In the genomic region with DNA sequence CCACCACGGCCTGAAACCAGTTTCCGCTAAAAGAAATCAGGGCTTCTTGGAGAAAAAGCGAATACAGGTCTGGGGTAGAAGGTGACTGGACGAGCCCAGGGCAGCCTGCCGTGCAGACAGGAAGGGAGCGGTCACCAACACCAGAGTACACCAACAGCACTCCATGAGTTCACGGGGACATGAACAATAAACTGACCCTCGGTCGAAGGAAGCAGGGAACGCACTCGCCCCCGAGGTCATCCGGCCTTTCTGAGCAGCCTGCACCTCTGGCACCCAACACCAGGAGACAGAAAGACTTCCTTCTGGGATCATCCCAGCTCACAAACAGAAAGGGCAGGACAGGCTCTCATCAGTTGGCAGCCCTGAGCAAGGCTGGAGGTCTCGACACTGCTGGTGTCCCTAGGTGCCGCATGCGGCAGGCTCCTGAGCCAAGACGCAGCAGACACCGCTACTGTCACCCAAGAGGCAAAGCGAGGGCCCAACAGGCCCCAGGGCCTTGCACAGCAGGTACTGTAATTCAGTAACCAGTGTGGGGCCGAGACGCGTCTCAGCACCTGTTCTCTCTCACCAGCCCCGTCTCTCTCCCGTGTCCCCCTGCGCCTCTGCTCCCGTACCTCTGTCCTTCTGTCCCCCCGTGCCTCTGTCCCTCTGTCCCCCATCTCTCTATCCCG, we compare ENCODE assay signal across 22 cellular contexts. TPM values are rescaled to one million over a fixed set of nuclear protein-coding genes. Genes with fewer than 3 reads are reported as not detected.
DNase-seq lines count a peak whose midpoint lies in the region; ATAC-seq and TF ChIP-seq lines count a peak whose summit lies in the region.
"Had no signal": no experiment of that assay in that cellular context is flagged by ENCODE, and none has a peak within 500 bp of the region (broad histone marks: within the 10 kb centered on the region; RNA-seq: fewer than 3 reads in every experiment).

No MANE protein-coding gene starts in this region.

- ATAC-seq in GM23338 = peak; percentile 13; the same call in 2 of the 3 replicates
- ATAC-seq in esophagus mucosa = peak; percentile 65
- ATAC-seq in GM19023 (IDR thresholded peaks at IDR 0.05; ENCODE audit: unreplicated experiment) = no peak
- ATAC-seq: effector memory CD8-positive, alpha-beta T cell; Panc1 had no signal

- no peak overlapping the region for H3K4me2 ChIP-seq in GM23338

- H3K36me3 ChIP-seq in GM23338 (ENCODE audit: insufficient read depth) (peaks cover 31% of the 10 kb centered on the region), liver (ENCODE audit: control insufficient read depth in 4 of 4, insufficient read depth in 3 of 4, low read depth in 1 of 4, low read length in 3 of 4) (peaks cover 3 to 16% (median 9%) of the 10 kb centered on the region in 4 donors), skeletal muscle tissue (ENCODE audit: control insufficient read depth in 3 of 3, insufficient read depth in 3 of 3, low read length in 3 of 3) (peaks cover 34 to 36% (median 34%) of the 10 kb centered on the region in 3 donors)
- peaks cover 3% of the 10 kb centered on the region for H3K36me3 ChIP-seq in effector memory CD4-positive, alpha-beta T cell (ENCODE audit: control insufficient read depth, insufficient read depth, low read length)

- H3K9me3 Mint-ChIP-seq in GM23338 = no peaks in the 10 kb centered on the region
- H3K9me3 Mint-ChIP-seq: activated CD4-positive, alpha-beta memory T cell treated with anti-CD3 and anti-CD28 coated beads, Interleukin-2, amount 10 ng/mL, durations not matched to agents 7 days and 5 days; brain; effector memory CD8-positive, alpha-beta T cell; stimulated activated naive CD8-positive, alpha-beta T cell treated with anti-CD3 and anti-CD28 coated beads, Interleukin-15, amount 100 ng/mL, for 72 hours had no signal

- no peak overlapping the region for H3K9ac ChIP-seq in liver (ENCODE audit: low read depth in 1 of 2, low read length in 2 of 2)
- peak overlapping the region in 1 of 3 donors; percentile 33 for H3K9ac ChIP-seq in skeletal muscle tissue (ENCODE audit: low read depth in 1 of 3, low read length in 3 of 3)

- TF ChIP-seq CTCF in GM23338 (conservative IDR thresholded peaks at IDR 0.05; ENCODE audit: low read depth in 2 of 2) = no peak
- peak; percentile 10 for TF ChIP-seq CTCF in liver (IDR thresholded peaks at IDR 0.05; ENCODE audit: low read depth, low read length, missing input control)

- no peaks in the 10 kb centered on the region for H3K9me3 ChIP-seq in liver (ENCODE audit: control insufficient read depth in 4 of 4, low read length in 3 of 4)
- H3K9me3 ChIP-seq in skeletal muscle tissue (ENCODE audit: control insufficient read depth in 3 of 3, low read length in 3 of 3) = no peaks in the 10 kb centered on the region
- H3K9me3 ChIP-seq in effector memory CD4-positive, alpha-beta T cell (ENCODE audit: control insufficient read depth, low read length) = no peaks in the 10 kb centered on the region
- H3K9me3 ChIP-seq: tibial nerve had no signal

- TF ChIP-seq RAD21 in liver (IDR thresholded peaks at IDR 0.05) = no peak

- peaks cover 18% of the 10 kb centered on the region for H3K4me1 Mint-ChIP-seq in GM23338
- H3K4me1 Mint-ChIP-seq: activated CD4-positive, alpha-beta memory T cell treated with anti-CD3 and anti-CD28 coated beads, Interleukin-2, amount 10 ng/mL, durations not matched to agents 7 days and 5 days; B cell had no signal

- no peaks in the 10 kb centered on the region for H3K27me3 ChIP-seq in GM23338 (ENCODE audit: insufficient read depth)
- no peaks in the 10 kb centered on the region for H3K27me3 ChIP-seq in liver (ENCODE audit: control insufficient read depth in 4 of 4, insufficient read depth in 4 of 4, low read length in 3 of 4)
- H3K27me3 ChIP-seq in skeletal muscle tissue (ENCODE audit: control insufficient read depth in 3 of 3, insufficient read depth in 3 of 3, low read length in 3 of 3) = no peaks in the 10 kb centered on the region
- H3K27me3 ChIP-seq in effector memory CD4-positive, alpha-beta T cell (replicated peaks; ENCODE audit: control insufficient read depth, insufficient read depth, low read length, poor library complexity, severe bottlenecking) = no peaks in the 10 kb centered on the region
- H3K27me3 ChIP-seq: tibial nerve had no signal

- WGBS in liver = 90% methylated on average over 28 of the region's 28 CpGs

- H3K27ac Mint-ChIP-seq in GM23338 = peak overlapping the region; percentile 57
- H3K27ac Mint-ChIP-seq: activated CD4-positive, alpha-beta memory T cell treated with anti-CD3 and anti-CD28 coated beads, Interleukin-2, amount 10 ng/mL, durations not matched to agents 7 days and 5 days; B cell; effector memory CD8-positive, alpha-beta T cell; stimulated activated naive CD8-positive, alpha-beta T cell treated with anti-CD3 and anti-CD28 coated beads, Interleukin-15, amount 100 ng/mL, for 72 hours had no signal

- H3K4me3 Mint-ChIP-seq in GM23338 = no peak overlapping the region
- H3K4me3 Mint-ChIP-seq: activated CD4-positive, alpha-beta memory T cell treated with anti-CD3 and anti-CD28 coated beads, Interleukin-2, amount 10 ng/mL, durations not matched to agents 7 days and 5 days; B cell; brain; effector memory CD8-positive, alpha-beta T cell; stimulated activated naive CD8-positive, alpha-beta T cell treated with anti-CD3 and anti-CD28 coated beads, Interleukin-15, amount 100 ng/mL, for 72 hours had no signal

- H3K79me2 ChIP-seq in GM23338 (replicated peaks; ENCODE audit: insufficient read depth) = peaks cover 54% of the 10 kb centered on the region

- peaks cover 11% of the 10 kb centered on the region; the same call in 1 of the 2 replicates for H3F3A ChIP-seq in GM23338 (replicated peaks; ENCODE audit: low read depth)

- peaks cover 12% of the 10 kb centered on the region for H3K4me1 ChIP-seq in GM23338 (ENCODE audit: insufficient read depth)
- no peaks in the 10 kb centered on the region for H3K4me1 ChIP-seq in liver (ENCODE audit: control insufficient read depth in 4 of 4, insufficient read depth in 4 of 4, low read length in 3 of 4)
- no peaks in the 10 kb centered on the region for H3K4me1 ChIP-seq in skeletal muscle tissue (ENCODE audit: control insufficient read depth in 3 of 3, insufficient read depth in 3 of 3, low read length in 3 of 3)
- no peaks in the 10 kb centered on the region for H3K4me1 ChIP-seq in effector memory CD4-positive, alpha-beta T cell (ENCODE audit: control insufficient read depth, insufficient read depth, low read length, poor library complexity, severe bottlenecking)
- H3K4me1 ChIP-seq: tibial nerve had no signal

- peaks cover 9% of the 10 kb centered on the region for H3K27me3 Mint-ChIP-seq in GM23338 (ENCODE audit: insufficient read depth, low read depth, poor library complexity)
- H3K27me3 Mint-ChIP-seq: activated CD4-positive, alpha-beta memory T cell treated with anti-CD3 and anti-CD28 coated beads, Interleukin-2, amount 10 ng/mL, durations not matched to agents 7 days and 5 days; B cell; brain; effector memory CD8-positive, alpha-beta T cell; stimulated activated naive CD8-positive, alpha-beta T cell treated with anti-CD3 and anti-CD28 coated beads, Interleukin-15, amount 100 ng/mL, for 72 hours had no signal

- in situ Hi-C loops in G401 (cut with HindIII; ENCODE audit: low sequenced_read_pairs) = no loop called here

- H3K4me3 ChIP-seq in GM23338 = no peak overlapping the region
- no peak overlapping the region for H3K4me3 ChIP-seq in liver (ENCODE audit: low read depth in 1 of 3, low read length in 3 of 3)
- peak overlapping the region in 2 of 3 donors; percentile 31 to 45 for H3K4me3 ChIP-seq in skeletal muscle tissue (ENCODE audit: low read length in 3 of 3)
- no peak overlapping the region for H3K4me3 ChIP-seq in effector memory CD4-positive, alpha-beta T cell (ENCODE audit: insufficient read depth, low read depth, low read length, poor library complexity, severe bottlenecking)
- H3K4me3 ChIP-seq: tibial nerve had no signal

- H3K36me3 Mint-ChIP-seq in GM23338 (ENCODE audit: low read depth) = peaks cover 57% of the 10 kb centered on the region

- peaks cover 17% of the 10 kb centered on the region; the same call in 1 of the 2 replicates for H4K20me1 ChIP-seq in GM23338 (replicated peaks; ENCODE audit: insufficient read depth)

- H2AFZ ChIP-seq in GM23338 = no peak overlapping the region

- no peaks in the 10 kb centered on the region for H3K9me2 ChIP-seq in GM23338 (ENCODE audit: insufficient read depth)

- DNase-seq in GM23338 (ENCODE audit: low spot score) (no peak), G401 (ENCODE audit: low spot score) (no peak), kidney glomerular epithelial cell (lab: John Stamatoyannopoulos, UW) (no peak)
- DNase-seq in effector memory CD4-positive, alpha-beta T cell = no peak
- DNase-seq: activated CD4-positive, alpha-beta memory T cell treated with anti-CD3 and anti-CD28 coated beads, Interleukin-2, amount 10 ng/mL, durations not matched to agents 7 days and 5 days; activated gamma-delta T cell; effector memory CD8-positive, alpha-beta T cell; GF-D8; GOT3; kidney; NCI-H146; NCI-H524 treated with DMSO at 0.1 percent for 48 hours; stimulated activated CD4-positive, alpha-beta T cell treated with anti-CD3 and anti-CD28 coated beads, Interleukin-15, amount 100 ng/mL, for 24 hours; stimulated activated naive CD8-positive, alpha-beta T cell treated with anti-CD3 and anti-CD28 coated beads, Interleukin-15, amount 100 ng/mL, for 72 hours had no signal

- no peak overlapping the region; the same call in 1 of the 2 replicates for H3K27ac ChIP-seq in GM23338 (ENCODE audit: low read depth)
- no peak overlapping the region for H3K27ac ChIP-seq in liver (ENCODE audit: low read depth in 1 of 2, low read length in 2 of 2)
- no peak overlapping the region for H3K27ac ChIP-seq in skeletal muscle tissue (ENCODE audit: low read depth, low read length)
- H3K27ac ChIP-seq in effector memory CD4-positive, alpha-beta T cell (ENCODE audit: insufficient read depth, low read length, poor library complexity, severe bottlenecking) = no peak overlapping the region

TF ChIP-seq in GM23338, 12 proteins besides CTCF, POLR2A, EP300 and RAD21 (continues in another document):
- no peak for TF ChIP-seq STAT1 (IDR thresholded peaks at IDR 0.05; ENCODE audit: unreplicated experiment)

TF ChIP-seq in liver, 16 proteins besides CTCF, POLR2A, EP300 and RAD21 (continues in another document):
- TF ChIP-seq RXRA (IDR thresholded peaks at IDR 0.05) = peak; percentile 20 to 24
- peak; percentile 90 for TF ChIP-seq NR2F2 (IDR thresholded peaks at IDR 0.05)

RNA-seq across cellular contexts. Expression of gene DCUN1D2, which starts 18.0 kb away (rescaled TPM):
- total RNA-seq in GM23338 (2014; rRNA removed; shearing (Covaris generic)) = 25.7 and 38.0 TPM in 2 replicates
- 12.3 and 12.5 TPM in 2 replicates for polyA plus RNA-seq in GM23338 (2016; fragmentation: Nextera tagmentation; extraction: Ambion mirVana)
- total RNA-seq in esophagus mucosa = 8.4 TPM
- total RNA-seq in liver = 10 to 100 TPM in 1 of 2 donors, 1 to 10 TPM in 1; 6.9 to 13.1 TPM
- 1 to 10 TPM; 4.0 to 4.1 TPM for polyA plus RNA-seq in liver
- total RNA-seq in skeletal muscle tissue = 7.8 TPM
- 6.3 and 12.7 TPM in 2 replicates for total RNA-seq in G401 (2014; rRNA removed; shearing (Covaris generic))

RNA-seq across cellular contexts. Expression of gene ADPRHL1, which starts 19.2 kb away (rescaled TPM):
- 0.80 and 1.3 TPM in 2 replicates for total RNA-seq in GM23338 (2014; rRNA removed; shearing (Covaris generic))
- polyA plus RNA-seq in GM23338 (2016; fragmentation: Nextera tagmentation; extraction: Ambion mirVana) = 0.96 and 1.0 TPM in 2 replicates
- total RNA-seq in esophagus mucosa = 2.5 TPM
- total RNA-seq in liver = under 1 TPM; 0.28 to 0.67 TPM
- under 1 TPM; 0.43 to 0.67 TPM for polyA plus RNA-seq in liver
- total RNA-seq in skeletal muscle tissue = 124 TPM
- total RNA-seq in G401 (2014; rRNA removed; shearing (Covaris generic)) = 2.3 and 3.3 TPM in 2 replicates

Comparison
In these comparisons a context has a peak if more than half of its experiments do, and no peak if none do; other contexts are left out.
1. H3K4me3 ChIP-seq: peak in skeletal muscle tissue (2 of 3); none in GM23338 (single experiment), liver (0 of 3) and effector memory CD4-positive, alpha-beta T cell (single experiment).
2. RNA of gene ADPRHL1, which starts 19.2 kb away (total RNA-seq): 124 TPM in skeletal muscle tissue (single experiment); 2.3 to 3.3 TPM in G401, 2.5 TPM in esophagus mucosa (single experiment), 0.80 to 1.3 TPM in GM23338 and 0.28 to 0.67 TPM in liver; every median in the first group is over 10 times any median in the second.